Comparison of ENCODE assay signal across 1 cellular context in genomic region chr17:1512351-1512750, GRCh38.
TF ChIP-seq lines count a peak whose summit lies in the region.

No MANE protein-coding gene starts in this region.

TF ChIP-seq in SK-N-SH treated with all-trans-retinoic acid at 6 μM for 48 hours, 23 proteins besides CTCF, POLR2A, EP300 and RAD21 (continued from another document):
- TF ChIP-seq TSHZ2 (CRISPR knock-in tag; IDR thresholded peaks at IDR 0.05) (no peak), OSR1 (CRISPR knock-in tag; IDR thresholded peaks at IDR 0.05) (no peak), ZNF565 (CRISPR knock-in tag; conservative IDR thresholded peaks at IDR 0.05; ENCODE audit: low read depth) (no peak)
